35 cellular contexts compared by ENCODE assay signal in the genomic region with DNA sequence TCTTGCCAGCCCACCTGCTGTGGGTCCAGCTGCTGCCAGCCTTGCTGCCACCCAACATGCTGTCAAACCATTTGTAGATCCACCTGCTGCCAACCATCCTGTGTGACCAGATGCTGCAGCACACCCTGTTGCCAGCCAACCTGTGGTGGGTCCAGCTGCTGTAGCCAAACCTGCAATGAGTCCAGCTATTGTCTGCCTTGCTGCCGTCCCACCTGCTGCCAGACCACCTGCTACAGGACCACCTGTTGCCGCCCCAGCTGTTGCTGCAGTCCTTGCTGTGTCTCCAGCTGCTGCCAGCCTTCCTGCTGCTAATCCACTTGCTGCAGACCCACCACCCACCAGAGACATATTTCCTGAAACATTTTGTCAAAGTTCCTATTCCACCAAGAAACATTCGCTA. TPM values are rescaled to one million over a fixed set of nuclear protein-coding genes. Genes with fewer than 3 reads are reported as not detected.
"Had no signal": no experiment of that assay in that cellular context is flagged by ENCODE, and none has a peak within 500 bp of the region (broad histone marks: within the 10 kb centered on the region; RNA-seq: fewer than 3 reads in every experiment).

No MANE protein-coding gene starts in this region.

- H3K27me3 Mint-ChIP-seq: activated naive CD8-positive, alpha-beta T cell treated with anti-CD3 and anti-CD28 coated beads for 36 hours; brain had no signal

- H3K27me3 ChIP-seq: ascending aorta, colonic mucosa, ovary, right lobe of liver, thyroid gland, upper lobe of left lung had no signal

- H3K9me3 ChIP-seq: ascending aorta, colonic mucosa, gastrocnemius medialis, ovary, right lobe of liver, thyroid gland, upper lobe of left lung had no signal

- H3K4me3 Mint-ChIP-seq: activated B cell treated with CpG ODN at 0.5 μM for 24 hours; activated CD4-positive, alpha-beta T cell treated with anti-CD3 and anti-CD28 coated beads for 36 hours; activated naive CD8-positive, alpha-beta T cell treated with anti-CD3 and anti-CD28 coated beads for 36 hours; brain; naive B cell; nephron progenitor cell; stimulated activated naive CD8-positive, alpha-beta T cell treated with anti-CD3 and anti-CD28 coated beads, Interleukin-15, amount 100 ng/mL, for 72 hours; T-helper 17 cell had no signal

- H3K4me3 ChIP-seq: ascending aorta, cardiac muscle cell, colonic mucosa, gastrocnemius medialis, ovary, right lobe of liver, thyroid gland, upper lobe of left lung had no signal

- DNase-seq: activated B cell treated with CpG ODN at 0.5 μM for 24 hours; activated CD4-positive, alpha-beta T cell treated with anti-CD3 and anti-CD28 coated beads for 36 hours; activated CD4-positive, alpha-beta T cell treated with anti-CD3 and anti-CD28 coated beads, Interleukin-2, amount 50 U/mL, for 48 hours; activated CD8-positive, alpha-beta memory T cell treated with anti-CD3 and anti-CD28 coated beads for 24 hours; activated effector memory CD4-positive, alpha-beta T cell treated with Interleukin-2 at 50 U/mL for 16 hours; activated naive CD4-positive, alpha-beta T cell treated with Interleukin-2 at 50 U/mL for 16 hours; activated naive CD8-positive, alpha-beta T cell treated with anti-CD3 and anti-CD28 coated beads for 36 hours; cerebellar nuclear complex; colonic mucosa; effector CD8-positive, alpha-beta T cell; erythroblast; gastrocnemius medialis; glutamatergic neuron; left colon; mammary epithelial cell; naive B cell; nephron progenitor cell; ovary; right lobe of liver; stimulated activated CD4-positive, alpha-beta T cell treated with anti-CD3 and anti-CD28 coated beads, Interleukin-4, amount 100 ng/mL, for 1 hour; stimulated activated naive CD8-positive, alpha-beta T cell treated with anti-CD3 and anti-CD28 coated beads, Interleukin-15, amount 100 ng/mL, for 72 hours; T-helper 17 cell; T1000; thyroid gland had no signal

- H3K27ac ChIP-seq: ascending aorta, cardiac muscle cell, colonic mucosa, gastrocnemius medialis, ovary, right lobe of liver, thyroid gland, upper lobe of left lung had no signal

- H3K36me3 ChIP-seq: ascending aorta, cardiac muscle cell, colonic mucosa, gastrocnemius medialis, ovary, right lobe of liver, thyroid gland, upper lobe of left lung had no signal

- H3K27ac Mint-ChIP-seq: activated B cell treated with CpG ODN at 0.5 μM for 24 hours; activated CD4-positive, alpha-beta T cell treated with anti-CD3 and anti-CD28 coated beads for 36 hours; activated naive CD8-positive, alpha-beta T cell treated with anti-CD3 and anti-CD28 coated beads for 36 hours; brain; nephron progenitor cell; progenitor cell of endocrine pancreas; T-helper 17 cell had no signal

- H3K4me1 ChIP-seq: ascending aorta, colonic mucosa, gastrocnemius medialis, right lobe of liver, thyroid gland, upper lobe of left lung had no signal

- H3K4me1 Mint-ChIP-seq: activated B cell treated with CpG ODN at 0.5 μM for 24 hours; activated CD4-positive, alpha-beta T cell treated with anti-CD3 and anti-CD28 coated beads for 36 hours; activated naive CD8-positive, alpha-beta T cell treated with anti-CD3 and anti-CD28 coated beads for 36 hours; brain; nephron progenitor cell; stimulated activated naive CD8-positive, alpha-beta T cell treated with anti-CD3 and anti-CD28 coated beads, Interleukin-15, amount 100 ng/mL, for 72 hours; T-helper 17 cell had no signal

- H3K9me3 Mint-ChIP-seq: activated B cell treated with CpG ODN at 0.5 μM for 24 hours had no signal

- H3K36me3 Mint-ChIP-seq: activated naive CD8-positive, alpha-beta T cell treated with anti-CD3 and anti-CD28 coated beads for 36 hours; brain; naive B cell had no signal

RNA-seq across cellular contexts. Expression of a gene that starts 0.6 kb away (rescaled TPM):
- total RNA-seq: activated B cell treated with CpG ODN at 0.5 μM for 24 hours; activated CD4-positive, alpha-beta T cell treated with anti-CD3 and anti-CD28 coated beads for 36 hours; activated naive CD8-positive, alpha-beta T cell treated with anti-CD3 and anti-CD28 coated beads for 36 hours; ascending aorta; cardiac muscle cell; colonic mucosa; dermis microvascular lymphatic vessel endothelial cell; gastrocnemius medialis; left colon; liver; mammary epithelial cell; mucosa of gallbladder; ovary; progenitor cell of endocrine pancreas; renal cortical epithelial cell; right lobe of liver; skeletal muscle tissue; T-helper 17 cell; thyroid gland; upper lobe of left lung had no signal
- polyA plus RNA-seq: cardiac muscle cell, keratinocyte, liver, mammary epithelial cell, ovary had no signal

RNA-seq across cellular contexts. Expression of a gene that starts 5.6 kb away (rescaled TPM):
- total RNA-seq: activated B cell treated with CpG ODN at 0.5 μM for 24 hours; activated CD4-positive, alpha-beta T cell treated with anti-CD3 and anti-CD28 coated beads for 36 hours; activated naive CD8-positive, alpha-beta T cell treated with anti-CD3 and anti-CD28 coated beads for 36 hours; ascending aorta; cardiac muscle cell; dermis microvascular lymphatic vessel endothelial cell; gastrocnemius medialis; liver; mammary epithelial cell; mucosa of gallbladder; ovary; progenitor cell of endocrine pancreas; renal cortical epithelial cell; right lobe of liver; skeletal muscle tissue; T-helper 17 cell; thyroid gland; upper lobe of left lung had no signal
- polyA plus RNA-seq: cardiac muscle cell, keratinocyte, liver, mammary epithelial cell, ovary had no signal

RNA-seq across cellular contexts. Expression of a gene that starts 12.3 kb away (rescaled TPM):
- total RNA-seq: activated B cell treated with CpG ODN at 0.5 μM for 24 hours; activated CD4-positive, alpha-beta T cell treated with anti-CD3 and anti-CD28 coated beads for 36 hours; activated naive CD8-positive, alpha-beta T cell treated with anti-CD3 and anti-CD28 coated beads for 36 hours; ascending aorta; cardiac muscle cell; colonic mucosa; dermis microvascular lymphatic vessel endothelial cell; gastrocnemius medialis; left colon; liver; mammary epithelial cell; mucosa of gallbladder; ovary; progenitor cell of endocrine pancreas; renal cortical epithelial cell; right lobe of liver; skeletal muscle tissue; T-helper 17 cell; thyroid gland; upper lobe of left lung had no signal
- polyA plus RNA-seq: cardiac muscle cell, keratinocyte, liver, mammary epithelial cell, ovary had no signal

RNA-seq across cellular contexts. Expression of a gene that starts 22.3 kb away (rescaled TPM):
- total RNA-seq: activated B cell treated with CpG ODN at 0.5 μM for 24 hours; activated CD4-positive, alpha-beta T cell treated with anti-CD3 and anti-CD28 coated beads for 36 hours; activated naive CD8-positive, alpha-beta T cell treated with anti-CD3 and anti-CD28 coated beads for 36 hours; ascending aorta; cardiac muscle cell; colonic mucosa; dermis microvascular lymphatic vessel endothelial cell; gastrocnemius medialis; left colon; liver; mammary epithelial cell; mucosa of gallbladder; ovary; progenitor cell of endocrine pancreas; renal cortical epithelial cell; right lobe of liver; skeletal muscle tissue; T-helper 17 cell; thyroid gland; upper lobe of left lung had no signal
- polyA plus RNA-seq: cardiac muscle cell, keratinocyte, liver, mammary epithelial cell, ovary had no signal

RNA-seq across cellular contexts. Expression of a gene that starts 29.8 kb away (rescaled TPM):
- total RNA-seq: activated B cell treated with CpG ODN at 0.5 μM for 24 hours; activated CD4-positive, alpha-beta T cell treated with anti-CD3 and anti-CD28 coated beads for 36 hours; activated naive CD8-positive, alpha-beta T cell treated with anti-CD3 and anti-CD28 coated beads for 36 hours; ascending aorta; cardiac muscle cell; colonic mucosa; dermis microvascular lymphatic vessel endothelial cell; gastrocnemius medialis; left colon; liver; mammary epithelial cell; mucosa of gallbladder; ovary; progenitor cell of endocrine pancreas; renal cortical epithelial cell; right lobe of liver; skeletal muscle tissue; T-helper 17 cell; thyroid gland; upper lobe of left lung had no signal
- polyA plus RNA-seq: cardiac muscle cell, keratinocyte, liver, mammary epithelial cell, ovary had no signal
